Comparison of ENCODE assay signal across 10 cellular contexts in genomic region chr19:10478476-10478875, GRCh38. TPM values are rescaled to one million over a fixed set of nuclear protein-coding genes. Genes with fewer than 3 reads are reported as not detected.
DNase-seq lines count a peak whose midpoint lies in the region; ATAC-seq, FAIRE-seq and TF ChIP-seq lines count a peak whose summit lies in the region.
"Had no signal": no experiment of that assay in that cellular context is flagged by ENCODE, and none has a peak within 500 bp of the region (broad histone marks: within the 10 kb centered on the region; RNA-seq: fewer than 3 reads in every experiment).

No MANE protein-coding gene starts in this region.

- H3K9me3 Mint-ChIP-seq in natural killer cell treated with Interleukin-12 subunit alpha and Interleukin-12 subunit beta and Interleukin-15 and Interleukin-18, amount 100 ng/mL, for 72 hours: no peaks in the 10 kb centered on the region

- TF ChIP-seq CTCF in A673 (conservative IDR thresholded peaks at IDR 0.05; ENCODE audit: low read depth, low read length): no peak
- TF ChIP-seq CTCF in pancreas (IDR thresholded peaks at IDR 0.05): no peak

- intact Hi-C loops in A673 (cut with micrococcal nuclease; ENCODE audit: unreplicated experiment): loop anchor here (5.0 kb wide), 1 partner anchor 219 kb away; no protein-coding TSS in a partner anchor
- intact Hi-C loops in pancreas (cut with DNase I): no loop called here

- H3K4me3 ChIP-seq in A673 (ENCODE audit: low read depth, low read length, poor library complexity, severe bottlenecking): no peak overlapping the region
- peak overlapping the region; percentile 39 for H3K4me3 ChIP-seq in effector memory CD4-positive, alpha-beta T cell (ENCODE audit: insufficient read depth, low read depth, low read length, poor library complexity, severe bottlenecking)
- H3K4me3 ChIP-seq in pancreas: peak overlapping the region in 2 of 4 donors; percentile 30 to 43

- H3K36me3 ChIP-seq in A673 (ENCODE audit: insufficient read depth, low read length, poor library complexity, severe bottlenecking) (no peaks in the 10 kb centered on the region), pancreas (no peaks in the 10 kb centered on the region)
- no peaks in the 10 kb centered on the region for H3K36me3 ChIP-seq in effector memory CD4-positive, alpha-beta T cell (ENCODE audit: control insufficient read depth, insufficient read depth, low read length)

- 29 to 34% methylated on average over 5 of the region's 5 CpGs for WGBS in pancreas, 2 donors

- in situ Hi-C loops in KBM-7 (cut with MboI; ENCODE audit: low pct_unique_long_range_greater_than_20kb, low sequenced_read_pairs): no loop called here

- H3K4me1 ChIP-seq in A673 (ENCODE audit: insufficient read depth, low read length, poor library complexity, severe bottlenecking) (peaks cover 11% of the 10 kb centered on the region), pancreas (peaks cover 0 to 3% (median under 1%) of the 10 kb centered on the region in 3 donors)
- peaks cover 6% of the 10 kb centered on the region for H3K4me1 ChIP-seq in effector memory CD4-positive, alpha-beta T cell (ENCODE audit: control insufficient read depth, insufficient read depth, low read length, poor library complexity, severe bottlenecking)

- no peaks in the 10 kb centered on the region for H3K9me3 ChIP-seq in A673 (ENCODE audit: low read depth, low read length, poor library complexity, severe bottlenecking)
- no peaks in the 10 kb centered on the region for H3K9me3 ChIP-seq in effector memory CD4-positive, alpha-beta T cell (ENCODE audit: control insufficient read depth, low read length)
- no peaks in the 10 kb centered on the region for H3K9me3 ChIP-seq in pancreas

- DNase-seq in A673 (ENCODE audit: low spot score) (peak; percentile 59), EL (peak; percentile 28), pancreas (no peak), RPMI8226 (no peak), KBM-7 (no peak)
- no peak for DNase-seq in effector memory CD4-positive, alpha-beta T cell
- no peak for DNase-seq in natural killer cell treated with Interleukin-12 subunit alpha and Interleukin-12 subunit beta and Interleukin-15 and Interleukin-18, amount 100 ng/mL, for 72 hours (ENCODE audit: low spot score)

- H3K27me3 ChIP-seq in A673 (replicated peaks; ENCODE audit: insufficient read depth, low read depth, low read length, poor library complexity) (no peaks in the 10 kb centered on the region), pancreas (no peaks in the 10 kb centered on the region)
- no peaks in the 10 kb centered on the region for H3K27me3 ChIP-seq in effector memory CD4-positive, alpha-beta T cell (replicated peaks; ENCODE audit: control insufficient read depth, insufficient read depth, low read length, poor library complexity, severe bottlenecking)

- no TSS peak for BruUV-seq in A673 (replicated peaks; lab: Mats Ljungman, UMichigan)

- CTCF ChIA-PET in A673 (lab: Charles Lee): interaction anchor here (0.6 to 1.1 kb wide), 2 partner anchors 62 to 895 kb away, joined by 4 to 10 read pairs; no protein-coding TSS in a partner anchor

- FAIRE-seq in pancreas (lab: Jason Lieb, UNC): no peak
- FAIRE-seq: RCC 7860, TTC549 had no signal

- no peaks in the 10 kb centered on the region for H3K27me3 Mint-ChIP-seq in natural killer cell treated with Interleukin-12 subunit alpha and Interleukin-12 subunit beta and Interleukin-15 and Interleukin-18, amount 100 ng/mL, for 72 hours

- no peak overlapping the region for H3K27ac ChIP-seq in A673 (ENCODE audit: low read depth, low read length, poor library complexity, severe bottlenecking)
- no peak overlapping the region for H3K27ac ChIP-seq in effector memory CD4-positive, alpha-beta T cell (ENCODE audit: insufficient read depth, low read length, poor library complexity, severe bottlenecking)
- no peak overlapping the region for H3K27ac ChIP-seq in pancreas

- peaks cover 8 to 10% of the 10 kb centered on the region in 2 donors for H3K4me1 Mint-ChIP-seq in natural killer cell treated with Interleukin-12 subunit alpha and Interleukin-12 subunit beta and Interleukin-15 and Interleukin-18, amount 100 ng/mL, for 72 hours (ENCODE audit: low read depth in 2 of 2)

- peak overlapping the region; percentile 77 for H3K4me3 Mint-ChIP-seq in natural killer cell treated with Interleukin-12 subunit alpha and Interleukin-12 subunit beta and Interleukin-15 and Interleukin-18, amount 100 ng/mL, for 72 hours

- no peak for ATAC-seq in natural killer cell treated with Interleukin-12 subunit alpha and Interleukin-12 subunit beta and Interleukin-15 and Interleukin-18, amount 100 ng/mL, for 72 hours
- no peak for ATAC-seq in pancreas
- no peak for ATAC-seq in HG03520 (IDR thresholded peaks at IDR 0.05; ENCODE audit: unreplicated experiment)

- POLR2A ChIA-PET in A673 (lab: Charles Lee; ENCODE audit: low non-redundant PET): no interaction called here

- H3K27ac Mint-ChIP-seq in natural killer cell treated with Interleukin-12 subunit alpha and Interleukin-12 subunit beta and Interleukin-15 and Interleukin-18, amount 100 ng/mL, for 72 hours: no peak overlapping the region

- H3K36me3 Mint-ChIP-seq in natural killer cell treated with Interleukin-12 subunit alpha and Interleukin-12 subunit beta and Interleukin-15 and Interleukin-18, amount 100 ng/mL, for 72 hours: no peaks in the 10 kb centered on the region

RNA-seq across cellular contexts. Expression of gene KEAP1, which starts 24.7 kb away (rescaled TPM):
- total RNA-seq in A673 (2021) (112 TPM in 2 replicates), pancreas (10 to 100 TPM; 25.2 to 36.4 (median 32.3) TPM)
- total RNA-seq in natural killer cell treated with Interleukin-12 subunit alpha and Interleukin-12 subunit beta and Interleukin-15 and Interleukin-18, amount 100 ng/mL, for 72 hours: 100 to 1,000 TPM in 1 of 2 donors, 10 to 100 TPM in 1; 94.0 to 118 TPM
- polyA plus RNA-seq in pancreas: 10 to 100 TPM; 40.9 to 48.6 TPM

RNA-seq across cellular contexts. Expression of gene S1PR5, which starts 38.8 kb away (rescaled TPM):
- 0.41 and 1.1 TPM in 2 replicates for total RNA-seq in A673 (2021)
- 10 to 100 TPM in 1 of 2 donors, 1 to 10 TPM in 1; 5.1 to 16.3 TPM for total RNA-seq in natural killer cell treated with Interleukin-12 subunit alpha and Interleukin-12 subunit beta and Interleukin-15 and Interleukin-18, amount 100 ng/mL, for 72 hours
- total RNA-seq in pancreas: 1 to 10 TPM in 2 of 6 donors, under 1 TPM in 4; 0.32 to 1.3 (median 0.63) TPM
- under 1 TPM; 0.21 to 0.38 TPM for polyA plus RNA-seq in pancreas

RNA-seq across cellular contexts. Expression of gene PDE4A, which starts 58.1 kb away (rescaled TPM):
- 32.5 and 40.1 TPM in 2 replicates for total RNA-seq in A673 (2021)
- total RNA-seq in natural killer cell treated with Interleukin-12 subunit alpha and Interleukin-12 subunit beta and Interleukin-15 and Interleukin-18, amount 100 ng/mL, for 72 hours: 10 to 100 TPM; 14.5 to 46.6 TPM
- total RNA-seq in pancreas: 10 to 100 TPM in 4 of 6 donors, 1 to 10 TPM in 2; 6.6 to 12.6 (median 11.2) TPM
- polyA plus RNA-seq in pancreas: 1 to 10 TPM; 5.0 to 8.5 TPM

Comparison
In these comparisons a context has a peak if more than half of its experiments do, and no peak if none do; other contexts are left out.
1. DNase-seq: peak in A673 (single experiment) and EL (single experiment); none in effector memory CD4-positive, alpha-beta T cell (0 of 3), natural killer cell treated with Interleukin-12 subunit alpha and Interleukin-12 subunit beta and Interleukin-15 and Interleukin-18, amount 100 ng/mL, for 72 hours (single experiment), pancreas (0 of 6), RPMI8226 (single experiment) and KBM-7 (single experiment).